Comparison of ENCODE assay signal across 8 cellular contexts in the genomic region with DNA sequence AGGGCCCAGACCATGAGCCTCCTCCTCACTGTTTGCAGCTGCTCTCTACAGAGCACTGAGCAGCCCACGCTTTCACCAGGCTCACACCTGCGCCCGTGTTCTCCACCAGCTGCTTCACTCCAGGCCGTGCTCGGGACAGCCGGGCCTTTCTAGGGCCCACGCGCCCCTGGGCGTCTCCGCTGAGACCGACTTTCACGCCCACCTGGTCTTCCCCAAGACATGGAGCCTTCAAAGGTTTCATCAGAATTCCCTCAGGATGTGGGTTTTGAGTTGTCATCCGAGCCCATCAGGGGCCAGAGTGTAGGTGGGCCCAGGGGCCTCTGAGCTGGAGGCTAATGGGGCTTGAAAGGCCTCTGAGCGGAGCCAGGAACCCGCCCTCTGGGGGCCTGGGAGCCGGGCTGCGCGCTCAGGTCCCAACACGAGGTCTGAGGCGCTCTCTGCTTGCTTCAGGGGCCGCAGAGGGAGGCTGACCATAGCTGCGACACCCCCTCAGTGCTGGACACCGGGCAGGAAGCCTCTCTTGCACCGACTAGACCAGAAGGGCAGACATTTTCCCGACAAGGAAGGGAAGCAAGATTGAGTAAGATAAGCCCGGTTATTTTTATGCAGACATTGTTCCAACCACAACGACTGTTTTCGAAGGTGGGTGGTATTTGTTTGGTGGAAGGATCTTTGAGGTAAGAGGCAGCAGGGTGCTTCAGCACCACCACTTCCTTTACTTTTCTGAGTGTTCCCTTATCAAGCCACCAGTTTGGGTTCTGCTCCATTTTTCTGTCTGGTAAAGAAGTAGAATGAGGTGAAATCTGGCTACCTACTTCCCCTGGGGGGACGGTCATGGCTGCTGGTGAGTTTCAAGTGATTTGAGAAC.
DNase-seq lines count a peak whose midpoint lies in the region; ATAC-seq, FAIRE-seq and TF ChIP-seq lines count a peak whose summit lies in the region.

No MANE protein-coding gene starts in this region.

- DNase-seq in activated B cell treated with CpG ODN at 0.5 μM for 24 hours (peak; percentile 60), H1 (ENCODE audit: low read depth in 1 of 2, low spot score in 2 of 2) (no peak), cerebellar nuclear complex (lab: John Stamatoyannopoulos, UW) (no peak), NK-92 (lab: John Stamatoyannopoulos, UW; ENCODE audit: unreplicated experiment) (no peak)
- DNase-seq in stimulated activated naive CD4-positive, alpha-beta T cell treated with Interleukin-2 at 50 U/mL for 16 hours (lab: John Stamatoyannopoulos, UW) = peak; percentile 50

- no peak overlapping the region for H4K5ac ChIP-seq in H1 (ENCODE audit: insufficient read length, low read depth, low read length)

- H2AK5ac ChIP-seq in H1 (ENCODE audit: low read depth, low read length) = no peak overlapping the region

- TF ChIP-seq CTCF in activated B cell treated with CpG ODN at 0.5 μM for 24 hours (IDR thresholded peaks at IDR 0.05) (no peak), H1 (IDR thresholded peaks at IDR 0.05; ENCODE audit: control extremely low read depth in 1 of 3, insufficient read depth in 1 of 3, low read depth in 1 of 3, low read length in 3 of 3) (no peak)

- H2BK120ac ChIP-seq in H1 (replicated peaks; ENCODE audit: low read depth, low read length) = no peak overlapping the region

- no peak overlapping the region for H2BK20ac ChIP-seq in H1 (ENCODE audit: low read length)

- H3K27me3 Mint-ChIP-seq in activated B cell treated with CpG ODN at 0.5 μM for 24 hours = no peaks in the 10 kb centered on the region

- no peak overlapping the region for H3K4me2 ChIP-seq in H1 (ENCODE audit: insufficient read depth in 1 of 2, low read depth in 2 of 2, low read length in 2 of 2)

- no peak overlapping the region for H3K23ac ChIP-seq in H1 (ENCODE audit: insufficient read length)

- TF ChIP-seq RAD21 in H1 (IDR thresholded peaks at IDR 0.05 in 1 of 2, conservative IDR thresholded peaks at IDR 0.05 in 1 of 2; ENCODE audit: low read depth in 2 of 2, low read length in 2 of 2) = no peak

- no peak overlapping the region for H3K9ac ChIP-seq in H1 (replicated peaks in 1 of 4; ENCODE audit: extremely low read depth in 1 of 4, low read depth in 3 of 4, low read length in 3 of 4)

- no peaks in the 10 kb centered on the region for H3K9me3 Mint-ChIP-seq in activated B cell treated with CpG ODN at 0.5 μM for 24 hours

- no peak overlapping the region; the same call in 1 of the 2 replicates for H4K8ac ChIP-seq in H1 (ENCODE audit: extremely low read depth, insufficient read depth, low read length)

- H4K91ac ChIP-seq in H1 (replicated peaks; ENCODE audit: insufficient read length, low read length) = no peak overlapping the region

- WGBS in H1 (ENCODE audit: extremely low coverage in 1 of 2, insufficient coverage in 1 of 2, insufficient read length in 1 of 2, insufficient replicate concordance in 2 of 2, low coverage in 1 of 2, low lambda C conversion rate in 2 of 2, missing lambda C conversion rate in 1 of 2), 2 experiments = 92% methylated on average over 26 of the region's 29 CpGs; no CpG with 5 or more reads in 1 of the 2 experiments

- 0 out of 2 replicates have a peak overlapping the region, but pooled peaks have one; percentile 72 for H2BK12ac ChIP-seq in H1 (ENCODE audit: low read depth, low read length)

- no peak overlapping the region for H3K56ac ChIP-seq in H1 (replicated peaks; ENCODE audit: insufficient read length, low read depth, low read length)

- peak overlapping the region; percentile 74 for H3K4me3 Mint-ChIP-seq in activated B cell treated with CpG ODN at 0.5 μM for 24 hours

- H3K27ac ChIP-seq in H1 (ENCODE audit: low read depth, low read length) = no peak overlapping the region

- peak overlapping the region; percentile 47 for H2AFZ ChIP-seq in H1 (ENCODE audit: low read length)

- peak; percentile 78 for ATAC-seq in GM19023 (IDR thresholded peaks at IDR 0.05; ENCODE audit: unreplicated experiment)
- peak; percentile 52 for ATAC-seq in HG03039 (IDR thresholded peaks at IDR 0.05; ENCODE audit: unreplicated experiment)
- peak; percentile 64 for ATAC-seq in activated B cell treated with CpG ODN at 0.5 μM for 24 hours (ENCODE audit: low read depth)
- ATAC-seq in SK-N-SH treated with all-trans-retinoic acid at 6 μM for 48 hours = no peak

- H3K79me1 ChIP-seq in H1 (ENCODE audit: low read depth, low read length) = no peaks in the 10 kb centered on the region

- no peaks in the 10 kb centered on the region for H3K27me3 ChIP-seq in H1 (replicated peaks in 1 of 4; ENCODE audit: control insufficient read depth in 3 of 4, extremely low read depth in 1 of 4, insufficient read depth in 3 of 4, low read length in 3 of 4)

- H3K4ac ChIP-seq in H1 (replicated peaks; ENCODE audit: insufficient read length, low read depth, low read length) = no peak overlapping the region

- POLR2A ChIA-PET in activated B cell treated with CpG ODN at 0.5 μM for 24 hours (lab: Charles Lee) (interaction anchor here (0.6 to 10.5 kb wide), 21 partner anchors 16 to 173 kb away, joined by 3 to 183 read pairs (median 6); a partner anchor contains a TSS), H1 (lab: Charles Lee; ENCODE audit: partially characterized antibody) (no interaction called here)

- peaks cover 3% of the 10 kb centered on the region for H3K36me3 Mint-ChIP-seq in activated B cell treated with CpG ODN at 0.5 μM for 24 hours (ENCODE audit: low read depth)

- no peaks in the 10 kb centered on the region for H3K23me2 ChIP-seq in H1 (ENCODE audit: low read depth, low read length)

- no peak overlapping the region for H3K4me3 ChIP-seq in H1 (ENCODE audit: extremely low read depth in 1 of 4, insufficient read depth in 2 of 4, low read depth in 3 of 4, low read length in 4 of 4)

- intact Hi-C loops in activated B cell treated with CpG ODN at 0.5 μM for 24 hours (cut with micrococcal nuclease) = loop anchor here (1.0 to 10.0 kb wide), 9 partner anchors 15 to 667 kb away; a partner anchor contains a TSS

- no peak for TF ChIP-seq EP300 in H1 (IDR thresholded peaks at IDR 0.05; ENCODE audit: borderline replicate concordance in 1 of 2, low read depth in 2 of 2, low read length in 2 of 2)

- no peaks in the 10 kb centered on the region for H4K20me1 ChIP-seq in H1 (replicated peaks in 1 of 2; ENCODE audit: control insufficient read depth in 1 of 2, insufficient read depth in 2 of 2, low read length in 2 of 2)

- no peak overlapping the region for H2BK5ac ChIP-seq in H1 (ENCODE audit: low read depth, low read length)

- CTCF ChIA-PET in activated B cell treated with CpG ODN at 0.5 μM for 24 hours (lab: Charles Lee) (interaction anchor here (0.8 to 8.3 kb wide), 17 partner anchors 8 to 673 kb away, joined by 3 to 114 read pairs (median 7); a partner anchor contains a TSS), H1 (lab: Charles Lee; ENCODE audit: partially characterized antibody) (interaction anchor here (0.5 to 2.2 kb wide), 8 partner anchors 10 to 325 kb away, joined by 3 to 5 read pairs (median 4); no protein-coding TSS in a partner anchor)

- no peak for FAIRE-seq in H1 (lab: Jason Lieb, UNC)

- no peak for TF ChIP-seq POLR2A in H1 (IDR thresholded peaks at IDR 0.05; ENCODE audit: control extremely low read depth in 1 of 2, low read depth in 2 of 2, low read length in 2 of 2)

- peaks cover under 1 to 11% (median 6%) of the 10 kb centered on the region in 4 experiments; a peak in 6 of 7 replicates for H3K4me1 ChIP-seq in H1 (replicated peaks in 1 of 4; ENCODE audit: control insufficient read depth in 3 of 4, insufficient read depth in 4 of 4, low read length in 3 of 4)

- H2BK15ac ChIP-seq in H1 (ENCODE audit: low read length) = peak overlapping the region; percentile 72; the same call in 1 of the 2 replicates

- H3K27ac Mint-ChIP-seq in activated B cell treated with CpG ODN at 0.5 μM for 24 hours = peak overlapping the region; percentile 96

- H3K36me3 ChIP-seq in H1 (ENCODE audit: control insufficient read depth in 2 of 4, insufficient read depth in 4 of 4, low read length in 3 of 4) = no peaks in the 10 kb centered on the region

- H3K79me2 ChIP-seq in H1 (ENCODE audit: control insufficient read depth in 1 of 2, insufficient read depth in 2 of 2, low read length in 2 of 2) = no peaks in the 10 kb centered on the region

- H3K14ac ChIP-seq in H1 (ENCODE audit: insufficient read length) = no peak overlapping the region

- no peaks in the 10 kb centered on the region for H3K9me3 ChIP-seq in H1 (ENCODE audit: insufficient read depth in 2 of 2, low read depth in 1 of 2, low read length in 1 of 2)

- peaks cover 89% of the 10 kb centered on the region for H3K4me1 Mint-ChIP-seq in activated B cell treated with CpG ODN at 0.5 μM for 24 hours

- H3K18ac ChIP-seq in H1 (ENCODE audit: extremely low read depth, low read length) = peak overlapping the region; percentile 55; the same call in 1 of the 2 replicates

TF ChIP-seq in H1, 55 proteins besides CTCF, POLR2A, EP300 and RAD21 (continues in another document):
- TF ChIP-seq KDM4A (IDR thresholded peaks at IDR 0.05; ENCODE audit: low read depth, low read length, severe bottlenecking) = no peak
- TF ChIP-seq HDAC6 (IDR thresholded peaks at IDR 0.05; ENCODE audit: low read depth, low read length) = no peak
- TF ChIP-seq SUZ12 (IDR thresholded peaks at IDR 0.05; ENCODE audit: low read length) = no peak
- no peak for TF ChIP-seq RFX5 (IDR thresholded peaks at IDR 0.05; ENCODE audit: borderline replicate concordance, low read depth, low read length)
- no peak for TF ChIP-seq BCL11A (IDR thresholded peaks at IDR 0.05; ENCODE audit: low read depth in 2 of 2, low read length in 2 of 2)
- TF ChIP-seq CBX5 (IDR thresholded peaks at IDR 0.05; ENCODE audit: low read depth, low read length) = no peak
- no peak for TF ChIP-seq CBX8 (IDR thresholded peaks at IDR 0.05; ENCODE audit: borderline replicate concordance, low read depth, low read length)
- TF ChIP-seq CHD2 (IDR thresholded peaks at IDR 0.05; ENCODE audit: low read length) = no peak
- TF ChIP-seq SIX5 (IDR thresholded peaks at IDR 0.05; ENCODE audit: low read depth, low read length) = no peak
- TF ChIP-seq BRCA1 (IDR thresholded peaks at IDR 0.05; ENCODE audit: low read depth, low read length) = no peak

TF ChIP-seq in SK-N-SH treated with all-trans-retinoic acid at 6 μM for 48 hours, 23 proteins besides CTCF, POLR2A, EP300 and RAD21 (continues in another document):
- TF ChIP-seq, protein P1, sequence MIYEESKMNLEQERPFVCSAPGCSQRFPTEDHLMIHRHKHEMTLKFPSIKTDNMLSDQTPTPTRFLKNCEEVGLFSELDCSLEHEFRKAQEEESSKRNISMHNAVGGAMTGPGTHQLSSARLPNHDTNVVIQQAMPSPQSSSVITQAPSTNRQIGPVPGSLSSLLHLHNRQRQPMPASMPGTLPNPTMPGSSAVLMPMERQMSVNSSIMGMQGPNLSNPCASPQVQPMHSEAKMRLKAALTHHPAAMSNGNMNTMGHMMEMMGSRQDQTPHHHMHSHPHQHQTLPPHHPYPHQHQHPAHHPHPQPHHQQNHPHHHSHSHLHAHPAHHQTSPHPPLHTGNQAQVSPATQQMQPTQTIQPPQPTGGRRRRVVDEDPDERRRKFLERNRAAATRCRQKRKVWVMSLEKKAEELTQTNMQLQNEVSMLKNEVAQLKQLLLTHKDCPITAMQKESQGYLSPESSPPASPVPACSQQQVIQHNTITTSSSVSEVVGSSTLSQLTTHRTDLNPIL (CRISPR knock-in tag; IDR thresholded peaks at IDR 0.05; ENCODE audit: low read depth) = no peak
- no peak for TF ChIP-seq ESRRG (CRISPR knock-in tag; IDR thresholded peaks at IDR 0.05)
- no peak for TF ChIP-seq ZNF70 (CRISPR knock-in tag; IDR thresholded peaks at IDR 0.05)

Comparison
In these comparisons a context has a peak if more than half of its experiments do, and no peak if none do; other contexts are left out.
1. DNase-seq: peak in activated B cell treated with CpG ODN at 0.5 μM for 24 hours (single experiment) and stimulated activated naive CD4-positive, alpha-beta T cell treated with Interleukin-2 at 50 U/mL for 16 hours (single experiment); none in H1 (0 of 2), cerebellar nuclear complex (0 of 2) and NK-92 (single experiment).